Comparison of ENCODE assay signal across 1 cellular context in genomic region chr3:58062469-58062868, GRCh38.
TF ChIP-seq lines count a peak whose summit lies in the region.

No MANE protein-coding gene starts in this region.

TF ChIP-seq in liver, 16 proteins besides CTCF, POLR2A, EP300 and RAD21 (continued from another document):
- TF ChIP-seq REST (IDR thresholded peaks at IDR 0.05) (no peak), NR2F2 (IDR thresholded peaks at IDR 0.05) (no peak), RXRA (IDR thresholded peaks at IDR 0.05) (no peak), FOXA2 (IDR thresholded peaks at IDR 0.05) (no peak), ATF3 (IDR thresholded peaks at IDR 0.05) (no peak), JUND (IDR thresholded peaks at IDR 0.05) (no peak), YY1 (IDR thresholded peaks at IDR 0.05) (no peak)
